ENCODE assay signal across 24 cellular contexts in the genomic region with DNA sequence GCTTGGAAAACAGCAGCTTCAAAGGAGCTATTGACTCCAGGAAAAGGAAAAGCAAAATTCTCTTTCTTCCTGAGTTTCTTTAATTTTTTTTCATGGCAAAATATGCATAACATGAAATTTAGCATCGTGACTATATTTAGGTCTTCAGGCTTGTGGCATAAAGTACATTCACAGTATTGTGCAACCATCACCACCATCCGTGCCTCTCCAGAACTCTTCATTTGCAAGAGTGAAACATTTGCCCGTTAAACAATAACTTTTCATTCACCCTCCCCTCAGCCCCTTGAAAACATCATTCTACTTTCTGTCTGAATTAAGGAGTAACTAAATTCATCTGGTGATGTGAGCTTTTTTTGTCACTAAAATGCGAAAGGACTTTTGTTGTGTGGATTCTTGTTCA.
A peak's percentile ranks its signal among the peaks of the same experiment; 100 is the strongest.
DNase-seq lines count a peak whose midpoint lies in the region; ATAC-seq and TF ChIP-seq lines count a peak whose summit lies in the region.
"Had no signal": no experiment of that assay in that cellular context is flagged by ENCODE, and none has a peak within 500 bp of the region (broad histone marks: within the 10 kb centered on the region; RNA-seq: fewer than 3 reads in every experiment).

No MANE protein-coding gene starts in this region.

- H3K27me3 ChIP-seq in left ventricle myocardium inferior (ENCODE audit: low read depth) (no peaks in the 10 kb centered on the region), brain microvascular endothelial cell (replicated peaks) (no peaks in the 10 kb centered on the region)
- H3K27me3 ChIP-seq: ovary, suprapubic skin had no signal

- H3K9me3 ChIP-seq in left ventricle myocardium inferior (replicated peaks) = no peaks in the 10 kb centered on the region
- H3K9me3 ChIP-seq: A549, ovary, suprapubic skin had no signal

- H3K4me1 ChIP-seq in left ventricle myocardium inferior = peaks cover 48% of the 10 kb centered on the region

- ATAC-seq in left ventricle myocardium superior = no peak
- no peak for ATAC-seq in GM21526 (IDR thresholded peaks at IDR 0.05; ENCODE audit: low FRiP score, unreplicated experiment)
- ATAC-seq: A549; activated CD8-positive, alpha-beta T cell treated with anti-CD3 and anti-CD28 coated beads for 36 hours had no signal

- H3K27ac ChIP-seq in left ventricle myocardium inferior (replicated peaks) = peak overlapping the region; percentile 53
- no peak overlapping the region for H3K27ac ChIP-seq in brain microvascular endothelial cell
- H3K27ac ChIP-seq: A549, ovary, suprapubic skin had no signal

- DNase-seq in left ventricle myocardium inferior (no peak), left ventricle myocardium superior (no peak), NOMO-1 treated with DMSO at 0.1 percent for 48 hours (lab: John Stamatoyannopoulos, UW; ENCODE audit: unreplicated experiment) (peak; percentile 58), fibroblast of gingiva (ENCODE audit: low read depth) (peak; percentile 31), putamen (ENCODE audit: low spot score) (no peak), brain microvascular endothelial cell (no peak), Ammon's horn (ENCODE audit: low spot score) (no peak)
- DNase-seq: activated CD4-positive, alpha-beta T cell treated with anti-CD3 and anti-CD28 coated beads for 1 hour; activated CD8-positive, alpha-beta memory T cell treated with anti-CD3 and anti-CD28 coated beads, Interleukin-2, amount 50 U/mL, for 48 hours; activated CD8-positive, alpha-beta T cell treated with anti-CD3 and anti-CD28 coated beads for 36 hours; activated naive CD4-positive, alpha-beta T cell treated with Interleukin-2 at 50 U/mL for 16 hours; endodermal cell; hippocampal formation; mammary epithelial cell; NCI-H1417 treated with DMSO at 0.1 percent for 48 hours; NCI-H446 treated with DMSO at 0.1 percent for 48 hours; NCI-H774; ovary; stimulated activated CD4-positive, alpha-beta T cell treated with anti-CD3 and anti-CD28 coated beads, Interleukin-1b, Interleukin-23, amount 100 ng/mL, for 48 hours; stimulated activated naive CD4-positive, alpha-beta T cell treated with Interleukin-2 at 50 U/mL for 16 hours had no signal

- H3K4me3 ChIP-seq in left ventricle myocardium inferior (no peak overlapping the region), brain microvascular endothelial cell (ENCODE audit: low read depth, low read length) (no peak overlapping the region)
- H3K4me3 ChIP-seq: A549, ovary, smooth muscle cell, suprapubic skin had no signal

- in situ Hi-C loops in brain microvascular endothelial cell (cut with HindIII; ENCODE audit: low pct_ligation_motif_present, low sequenced_read_pairs) = no loop called here

- H3K36me3 ChIP-seq in left ventricle myocardium inferior (no peaks in the 10 kb centered on the region), brain microvascular endothelial cell (replicated peaks) (no peaks in the 10 kb centered on the region)
- H3K36me3 ChIP-seq: ovary, suprapubic skin had no signal

- intact Hi-C loops in left ventricle myocardium inferior (cut with micrococcal nuclease) (no loop called here), left ventricle myocardium superior (cut with micrococcal nuclease) (no loop called here)

- TF ChIP-seq CTCF in left ventricle myocardium inferior (IDR thresholded peaks at IDR 0.05; ENCODE audit: borderline replicate concordance) (no peak), brain microvascular endothelial cell (IDR thresholded peaks at IDR 0.05; ENCODE audit: low read depth, low read length, missing control alignments) (no peak)

Comparison
In these comparisons a context has a peak if more than half of its experiments do, and no peak if none do; other contexts are left out.
1. DNase-seq: peak in NOMO-1 treated with DMSO at 0.1 percent for 48 hours (single experiment) and fibroblast of gingiva (single experiment); none in left ventricle myocardium inferior (single experiment), left ventricle myocardium superior (single experiment), putamen (single experiment), brain microvascular endothelial cell (single experiment) and Ammon's horn (single experiment).